ENCODE assay signal across 8 cellular contexts in the genomic region with DNA sequence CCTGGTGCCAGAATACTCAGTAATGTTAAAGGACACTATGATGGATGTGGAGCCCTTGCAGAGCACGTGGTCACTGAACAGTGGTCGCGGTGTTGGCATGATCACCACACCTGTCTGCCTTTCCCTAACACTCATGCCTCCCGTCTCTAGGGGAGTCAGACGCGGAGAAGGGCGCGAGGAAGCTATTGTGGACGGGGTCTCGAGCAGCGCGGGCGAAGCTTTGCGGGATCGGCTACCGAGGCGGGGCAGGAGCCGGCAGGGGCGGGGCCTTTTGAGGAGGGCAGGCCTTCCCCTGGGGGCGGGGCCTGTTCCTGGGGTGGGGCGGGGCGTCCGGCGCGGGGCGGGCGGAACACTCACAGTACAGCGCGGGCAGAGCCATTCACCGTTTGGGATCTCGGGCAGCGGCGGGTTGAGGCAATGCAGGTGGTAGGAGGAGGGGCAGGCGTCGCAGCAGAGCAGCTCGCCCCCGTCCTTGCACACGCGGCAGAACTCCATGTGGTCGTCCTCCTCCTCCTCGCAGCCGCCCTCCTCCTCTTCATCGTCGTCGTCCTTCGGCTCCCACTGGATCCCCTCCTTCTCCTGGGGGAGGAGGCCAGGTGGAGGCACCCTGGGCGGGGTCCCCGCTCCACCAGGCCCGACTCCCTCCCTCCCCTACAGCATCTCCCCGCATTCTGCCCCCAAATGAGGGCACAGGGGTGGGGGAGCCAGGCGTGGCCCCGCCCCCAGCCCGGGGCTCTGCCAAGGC. TPM values are rescaled to one million over a fixed set of nuclear protein-coding genes. Genes with fewer than 3 reads are reported as not detected.
A peak's percentile ranks its signal among the peaks of the same experiment; 100 is the strongest.
DNase-seq lines count a peak whose midpoint lies in the region; ATAC-seq and TF ChIP-seq lines count a peak whose summit lies in the region.

No MANE protein-coding gene starts in this region.

- H3K36me3 ChIP-seq in A673 (ENCODE audit: insufficient read depth, low read length, poor library complexity, severe bottlenecking) (no peaks in the 10 kb centered on the region), colonic mucosa (no peaks in the 10 kb centered on the region)

- POLR2A ChIA-PET in A673 (lab: Charles Lee; ENCODE audit: low non-redundant PET) = no interaction called here
- POLR2A ChIA-PET in naive thymus-derived CD8-positive, alpha-beta T cell (lab: Charles Lee) = no interaction called here

- H3K27ac Mint-ChIP-seq in naive thymus-derived CD8-positive, alpha-beta T cell = peak overlapping the region in 2 of 10 donors; percentile 15 to 60

- H3K27me3 ChIP-seq in A673 (replicated peaks; ENCODE audit: insufficient read depth, low read depth, low read length, poor library complexity) (no peaks in the 10 kb centered on the region), colonic mucosa (no peaks in the 10 kb centered on the region)

- H3K4me1 ChIP-seq in A673 (ENCODE audit: insufficient read depth, low read length, poor library complexity, severe bottlenecking) = no peaks in the 10 kb centered on the region
- H3K4me1 ChIP-seq in colonic mucosa = no peaks in the 10 kb centered on the region

- H3K36me3 Mint-ChIP-seq in naive thymus-derived CD8-positive, alpha-beta T cell = no peaks in the 10 kb centered on the region

- no peak for TF ChIP-seq EP300 in Ishikawa (IDR thresholded peaks at IDR 0.05; ENCODE audit: borderline replicate concordance)

- no TSS peak for BruUV-seq in A673 (replicated peaks; lab: Mats Ljungman, UMichigan)

- H3K27ac ChIP-seq in A673 (ENCODE audit: low read depth, low read length, poor library complexity, severe bottlenecking) (no peak overlapping the region), colonic mucosa (no peak overlapping the region)

- H3K4me3 ChIP-seq in A673 (ENCODE audit: low read depth, low read length, poor library complexity, severe bottlenecking) (peak overlapping the region; percentile 21), colonic mucosa (no peak overlapping the region)

- no peak overlapping the region for H3K9ac ChIP-seq in colonic mucosa (ENCODE audit: low read depth in 2 of 2, low read length in 2 of 2)

- DNase-seq in A673 (ENCODE audit: low spot score) (peak; percentile 76), colonic mucosa (peak; percentile 75), NOMO-1 treated with dmso at 0.1 percent for 144 hours (lab: John Stamatoyannopoulos, UW; ENCODE audit: unreplicated experiment) (no peak)
- DNase-seq in activated CD4-positive, alpha-beta T cell treated with anti-CD3 and anti-CD28 coated beads, Interleukin-2, amount 50 U/mL, for 1 hour = peak; percentile 60
- peak; percentile 14 to 80 (median 52) for DNase-seq in naive thymus-derived CD8-positive, alpha-beta T cell
- peak; percentile 79 for DNase-seq in stimulated activated naive CD8-positive, alpha-beta T cell treated with anti-CD3 and anti-CD28 coated beads, Interleukin-15, Interleukin-2, amounts not matched to agents 100 U/mL and 50 U/mL, for 24 hours

- H3K9me3 ChIP-seq in A673 (ENCODE audit: low read depth, low read length, poor library complexity, severe bottlenecking) (no peaks in the 10 kb centered on the region), colonic mucosa (no peaks in the 10 kb centered on the region)

- no peak for TF ChIP-seq RAD21 in Ishikawa (IDR thresholded peaks at IDR 0.05; ENCODE audit: low read depth)

- peaks cover 0 to 2% (median 0%) of the 10 kb centered on the region in 9 donors for H3K9me3 Mint-ChIP-seq in naive thymus-derived CD8-positive, alpha-beta T cell

- H3K27me3 Mint-ChIP-seq in naive thymus-derived CD8-positive, alpha-beta T cell = peaks cover 0 to 11% (median 8%) of the 10 kb centered on the region in 5 donors

- TF ChIP-seq CTCF in A673 (conservative IDR thresholded peaks at IDR 0.05; ENCODE audit: low read depth, low read length) = no peak
- no peak for TF ChIP-seq CTCF in colonic mucosa (IDR thresholded peaks at IDR 0.05)

- ATAC-seq in naive thymus-derived CD8-positive, alpha-beta T cell = peak; percentile 93 to 96
- peak; percentile 76 for ATAC-seq in stimulated activated naive CD8-positive, alpha-beta T cell treated with anti-CD3 and anti-CD28 coated beads, Interleukin-15, Interleukin-2, amounts not matched to agents 100 U/mL and 50 U/mL, for 24 hours
- no peak for ATAC-seq in GM21737 (IDR thresholded peaks at IDR 0.05; ENCODE audit: unreplicated experiment)

- CTCF ChIA-PET in A673 (lab: Charles Lee) = interaction anchor here (0.6 kb wide), 1 partner anchor 40 kb away, joined by 4 read pairs; no protein-coding TSS in a partner anchor

- H3K4me1 Mint-ChIP-seq in naive thymus-derived CD8-positive, alpha-beta T cell = peaks cover 3 to 17% (median 7%) of the 10 kb centered on the region in 4 donors

- intact Hi-C loops in A673 (cut with micrococcal nuclease; ENCODE audit: unreplicated experiment) = no loop called here
- intact Hi-C loops in colonic mucosa (cut with DNase I) = no loop called here

- peak overlapping the region in 9 of 10 donors; percentile 53 to 85 (median 78) for H3K4me3 Mint-ChIP-seq in naive thymus-derived CD8-positive, alpha-beta T cell

TF ChIP-seq in Ishikawa, 13 proteins besides CTCF, POLR2A, EP300 and RAD21:
- TF ChIP-seq, protein P1, sequence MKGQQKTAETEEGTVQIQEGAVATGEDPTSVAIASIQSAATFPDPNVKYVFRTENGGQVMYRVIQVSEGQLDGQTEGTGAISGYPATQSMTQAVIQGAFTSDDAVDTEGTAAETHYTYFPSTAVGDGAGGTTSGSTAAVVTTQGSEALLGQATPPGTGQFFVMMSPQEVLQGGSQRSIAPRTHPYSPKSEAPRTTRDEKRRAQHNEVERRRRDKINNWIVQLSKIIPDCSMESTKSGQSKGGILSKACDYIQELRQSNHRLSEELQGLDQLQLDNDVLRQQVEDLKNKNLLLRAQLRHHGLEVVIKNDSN (IDR thresholded peaks at IDR 0.05) = peak; percentile 75
- TF ChIP-seq EGR1 (IDR thresholded peaks at IDR 0.05) (peak; percentile 36; the same call in 1 of the 2 replicates), MAX (IDR thresholded peaks at IDR 0.05) (peak; percentile 97), ZBTB7A (IDR thresholded peaks at IDR 0.05; ENCODE audit: low read depth) (no peak)

RNA-seq across cellular contexts. Expression of gene CHD5, which starts 31.5 kb away (rescaled TPM):
- total RNA-seq in A673 (2021) (0.22 and 0.58 TPM in 2 replicates), colonic mucosa (under 1 TPM; 0.35 to 0.69 TPM)
- under 1 TPM; 0.10 to 0.14 TPM for total RNA-seq in naive thymus-derived CD8-positive, alpha-beta T cell
- polyA plus RNA-seq in naive thymus-derived CD8-positive, alpha-beta T cell = under 1 TPM in 1 of 3 donors, not detected in 2; 0.06 TPM

RNA-seq across cellular contexts. Expression of gene RPL22, which starts 50.7 kb away (rescaled TPM):
- total RNA-seq in A673 (2021) = 436 and 494 TPM in 2 replicates
- 100 to 1,000 TPM; 314 to 378 TPM for total RNA-seq in colonic mucosa
- total RNA-seq in naive thymus-derived CD8-positive, alpha-beta T cell = 100 to 1,000 TPM; 577 to 597 TPM
- 100 to 1,000 TPM; 291 to 370 (median 306) TPM for polyA plus RNA-seq in naive thymus-derived CD8-positive, alpha-beta T cell

RNA-seq across cellular contexts. Expression of gene RNF207, which starts 57.2 kb away (rescaled TPM):
- total RNA-seq in A673 (2021) = 6.4 and 12.5 TPM in 2 replicates
- 10 to 100 TPM; 18.4 to 19.4 TPM for total RNA-seq in colonic mucosa
- total RNA-seq in naive thymus-derived CD8-positive, alpha-beta T cell = under 1 TPM; 0.36 to 0.47 TPM
- polyA plus RNA-seq in naive thymus-derived CD8-positive, alpha-beta T cell = not detected
